ENCODE assay signal across 18 cellular contexts in genomic region chr4:95550566-95550965, GRCh38. TPM values are rescaled to one million over a fixed set of nuclear protein-coding genes. Genes with fewer than 3 reads are reported as not detected.
DNase-seq lines count a peak whose midpoint lies in the region; ATAC-seq and TF ChIP-seq lines count a peak whose summit lies in the region.
"Had no signal": no experiment of that assay in that cellular context is flagged by ENCODE, and none has a peak within 500 bp of the region (broad histone marks: within the 10 kb centered on the region; RNA-seq: fewer than 3 reads in every experiment).

No MANE protein-coding gene starts in this region.

- H3K4me2 ChIP-seq in SK-N-SH (peak overlapping the region; percentile 84), PC-3 (ENCODE audit: low read length) (peak overlapping the region; percentile 95; the same call in 1 of the 2 replicates), fibroblast of lung (ENCODE audit: extremely low read depth, insufficient read depth, low read length) (peak overlapping the region; percentile 76)

- intact Hi-C loops in PC-3 (cut with micrococcal nuclease) (no loop called here), prostate gland (cut with DNase I) (no loop called here)

- no peak overlapping the region for H3K9ac ChIP-seq in SK-N-SH
- no peak overlapping the region for H3K9ac ChIP-seq in PC-3 (ENCODE audit: low read length)
- no peak overlapping the region for H3K9ac ChIP-seq in fibroblast of lung (ENCODE audit: insufficient read depth, low read length)

- BruUV-seq in PC-3 (replicated peaks; lab: Mats Ljungman, UMichigan), result no TSS peak

- H3K9me2 ChIP-seq in SK-N-SH (no peaks in the 10 kb centered on the region), PC-3 (replicated peaks; ENCODE audit: low read length) (no peaks in the 10 kb centered on the region)

- H3K27me3 ChIP-seq in SK-N-SH (ENCODE audit: insufficient read depth) (no peaks in the 10 kb centered on the region), PC-3 (ENCODE audit: low read length) (peaks cover 47% of the 10 kb centered on the region), fibroblast of lung (ENCODE audit: control insufficient read depth, insufficient read depth, low read length) (peaks cover 4% of the 10 kb centered on the region), prostate gland (replicated peaks; ENCODE audit: insufficient read depth) (no peaks in the 10 kb centered on the region)
- H3K27me3 ChIP-seq: SJCRH30 had no signal

- TF ChIP-seq RAD21 in SK-N-SH (IDR thresholded peaks at IDR 0.05; ENCODE audit: low read length), result no peak

- H3K4me3 ChIP-seq in SK-N-SH (ENCODE audit: low read depth in 2 of 2, low read length in 1 of 2), result peak overlapping the region; percentile 82 to 95
- no peak overlapping the region for H3K4me3 ChIP-seq in PC-3 (ENCODE audit: low read length)
- H3K4me3 ChIP-seq in fibroblast of lung (replicated peaks in 1 of 4; ENCODE audit: control extremely low read depth in 1 of 4, insufficient read depth in 1 of 4, low read depth in 3 of 4, low read length in 4 of 4), result peak overlapping the region in 2 of 4 experiments; percentile 65 to 84
- peak overlapping the region in 1 of 2 donors; percentile 40 for H3K4me3 ChIP-seq in prostate gland
- H3K4me3 ChIP-seq: SJCRH30 had no signal

- H3K79me2 ChIP-seq in SK-N-SH (ENCODE audit: insufficient read depth) (peaks cover 18% of the 10 kb centered on the region), PC-3 (ENCODE audit: low read length) (no peaks in the 10 kb centered on the region), fibroblast of lung (ENCODE audit: control insufficient read depth, insufficient read depth, low read length) (peaks cover 20% of the 10 kb centered on the region)

- no peak for TF ChIP-seq CTCF in SK-N-SH (IDR thresholded peaks at IDR 0.05)
- no peak for TF ChIP-seq CTCF in PC-3 (conservative IDR thresholded peaks at IDR 0.05; ENCODE audit: low read depth, low read length)
- TF ChIP-seq CTCF in fibroblast of lung (conservative IDR thresholded peaks at IDR 0.05 in 1 of 2, IDR thresholded peaks at IDR 0.05 in 1 of 2; ENCODE audit: low read depth in 1 of 2, low read length in 2 of 2), result no peak
- TF ChIP-seq CTCF in prostate gland (IDR thresholded peaks at IDR 0.05), result no peak

- CTCF ChIA-PET in SK-N-SH (lab: Yijun Ruan, JAX), result interaction anchor here (0.9 to 4.9 kb wide), 4 partner anchors 10 to 43 kb away, joined by 3 to 42 read pairs (median 4); no protein-coding TSS in a partner anchor
- CTCF ChIA-PET in PC-3 (lab: Charles Lee), result no interaction called here

- DNase-seq in SK-N-SH (no peak), PC-3 (no peak), fibroblast of lung (ENCODE audit: low read depth in 2 of 2) (no peak), prostate gland (ENCODE audit: low spot score) (no peak), NCI-H82 treated with DMSO at 0.1 percent for 48 hours (lab: John Stamatoyannopoulos, UW; ENCODE audit: unreplicated experiment) (no peak), NCI-H446 (lab: John Stamatoyannopoulos, UW) (no peak), NCI-H1417 treated with DMSO at 0.1 percent for 48 hours (lab: John Stamatoyannopoulos, UW) (no peak)
- DNase-seq: 8988T; anterior cingulate cortex; CD8-positive, alpha-beta memory T cell; effector CD8-positive, alpha-beta T cell; kidney; NCI-H1930; SJCRH30; stomach had no signal

- TF ChIP-seq POLR2A in prostate gland (IDR thresholded peaks at IDR 0.05), result no peak

- no peaks in the 10 kb centered on the region for H3K36me3 ChIP-seq in SK-N-SH (replicated peaks in 1 of 2; ENCODE audit: control insufficient read depth in 1 of 2, insufficient read depth in 2 of 2, low read length in 1 of 2)
- no peaks in the 10 kb centered on the region for H3K36me3 ChIP-seq in PC-3 (ENCODE audit: low read depth, low read length)
- H3K36me3 ChIP-seq in fibroblast of lung (ENCODE audit: control insufficient read depth, insufficient read depth, low read length), result no peaks in the 10 kb centered on the region
- H3K36me3 ChIP-seq in prostate gland, result no peaks in the 10 kb centered on the region
- H3K36me3 ChIP-seq: neutrophil, SJCRH30, stomach had no signal

- POLR2A ChIA-PET in SK-N-SH (lab: Yijun Ruan, JAX) (interaction anchor here (4.0 kb wide), 1 partner anchor 26 kb away, joined by 29 read pairs; no protein-coding TSS in a partner anchor), PC-3 (lab: Charles Lee; ENCODE audit: unreplicated experiment) (no interaction called here)

- H3F3A ChIP-seq in SK-N-SH (replicated peaks; ENCODE audit: insufficient read depth), result peaks cover 5% of the 10 kb centered on the region
- no peaks in the 10 kb centered on the region for H3F3A ChIP-seq in PC-3 (ENCODE audit: low read length, unreplicated experiment)

- WGBS in SK-N-SH (ENCODE audit: low lambda C conversion rate), result 40% methylated on average over 2 of the region's 2 CpGs
- WGBS in prostate gland, result 81% methylated on average over 2 of the region's 2 CpGs

- peaks cover 0 to 13% of the 10 kb centered on the region in 2 experiments; a peak in 3 of 4 replicates for H3K4me1 ChIP-seq in SK-N-SH (ENCODE audit: control insufficient read depth in 1 of 2, insufficient read depth in 2 of 2, low read depth in 1 of 2, low read length in 1 of 2)
- peaks cover 4% of the 10 kb centered on the region for H3K4me1 ChIP-seq in PC-3 (ENCODE audit: insufficient read depth, low read length)
- no peaks in the 10 kb centered on the region for H3K4me1 ChIP-seq in fibroblast of lung (ENCODE audit: control insufficient read depth, extremely low read depth, insufficient read depth, low read length)
- no peaks in the 10 kb centered on the region for H3K4me1 ChIP-seq in prostate gland (replicated peaks)
- H3K4me1 ChIP-seq: SJCRH30 had no signal

- H4K20me1 ChIP-seq in SK-N-SH (ENCODE audit: insufficient read depth) (no peaks in the 10 kb centered on the region), PC-3 (ENCODE audit: low read length) (no peaks in the 10 kb centered on the region), fibroblast of lung (ENCODE audit: control insufficient read depth, extremely low read depth, insufficient read depth, low read length) (no peaks in the 10 kb centered on the region)

- H2AFZ ChIP-seq in SK-N-SH (ENCODE audit: low read depth), result no peak overlapping the region
- H2AFZ ChIP-seq in PC-3 (ENCODE audit: low read length), result no peak overlapping the region
- H2AFZ ChIP-seq in fibroblast of lung (ENCODE audit: low read length), result peak overlapping the region; percentile 29

- ATAC-seq in SK-N-SH treated with all-trans-retinoic acid at 6 μM for 48 hours (no peak), PC-3 (no peak)

- no peaks in the 10 kb centered on the region for H3K9me3 ChIP-seq in SK-N-SH
- H3K9me3 ChIP-seq in PC-3 (ENCODE audit: low read length), result no peaks in the 10 kb centered on the region
- no peaks in the 10 kb centered on the region for H3K9me3 ChIP-seq in fibroblast of lung (ENCODE audit: control insufficient read depth, insufficient read depth, low read depth, low read length)
- H3K9me3 ChIP-seq in prostate gland, result no peaks in the 10 kb centered on the region
- H3K9me3 ChIP-seq: neutrophil, SJCRH30, stomach had no signal

- no peak for TF ChIP-seq EP300 in SK-N-SH (IDR thresholded peaks at IDR 0.05; ENCODE audit: borderline replicate concordance in 1 of 2, low read depth in 1 of 2, low read length in 1 of 2)

- H3K27ac ChIP-seq in SK-N-SH (ENCODE audit: low read depth in 2 of 2, low read length in 1 of 2) (peak overlapping the region in 1 of 2 experiments; percentile 98; a peak in 2 of 4 replicates), PC-3 (ENCODE audit: low read length) (no peak overlapping the region), fibroblast of lung (ENCODE audit: insufficient read depth, low read length) (no peak overlapping the region), prostate gland (peak overlapping the region; percentile 12 to 70)
- H3K27ac ChIP-seq: neutrophil, SJCRH30 had no signal

TF ChIP-seq in SK-N-SH, 30 proteins besides CTCF, POLR2A, EP300 and RAD21:
- TF ChIP-seq YY1 (IDR thresholded peaks at IDR 0.05; ENCODE audit: low read depth), result no peak
- no peak for TF ChIP-seq NFIC (IDR thresholded peaks at IDR 0.05; ENCODE audit: borderline replicate concordance)
- 0 out of 2 replicates have a peak, but pooled peaks have one; percentile 7 for TF ChIP-seq MXI1 (IDR thresholded peaks at IDR 0.05; ENCODE audit: low read depth, low read length)
- TF ChIP-seq RFX5 (IDR thresholded peaks at IDR 0.05; ENCODE audit: low read length), result 0 out of 2 replicates have a peak, but pooled peaks have one; percentile 17
- TF ChIP-seq FOXJ3 (CRISPR knock-in tag; IDR thresholded peaks at IDR 0.05), result no peak

TF ChIP-seq in SK-N-SH treated with all-trans-retinoic acid at 6 μM for 48 hours, 23 proteins besides CTCF, POLR2A, EP300 and RAD21 (continues in another document):
- TF ChIP-seq RARB (CRISPR knock-in tag; IDR thresholded peaks at IDR 0.05) (no peak), TOX (CRISPR knock-in tag; IDR thresholded peaks at IDR 0.05; ENCODE audit: borderline replicate concordance) (no peak), SNAI2 (CRISPR knock-in tag; IDR thresholded peaks at IDR 0.05) (no peak), TCF4 (CRISPR knock-in tag; IDR thresholded peaks at IDR 0.05; ENCODE audit: borderline replicate concordance) (no peak), ZFP3 (CRISPR knock-in tag; IDR thresholded peaks at IDR 0.05) (no peak), GLIS3 (CRISPR knock-in tag; IDR thresholded peaks at IDR 0.05) (no peak), BACH2 (CRISPR knock-in tag; IDR thresholded peaks at IDR 0.05; ENCODE audit: borderline replicate concordance) (no peak), OSR1 (CRISPR knock-in tag; IDR thresholded peaks at IDR 0.05) (no peak), ZNF565 (CRISPR knock-in tag; conservative IDR thresholded peaks at IDR 0.05; ENCODE audit: low read depth) (no peak)

RNA-seq across cellular contexts. Expression of gene UNC5C, which starts 1.8 kb away (rescaled TPM):
- 3.3 and 5.4 TPM in 2 replicates for polyA plus RNA-seq in SK-N-SH (2012; rRNA removed)
- 3.9 and 5.5 TPM in 2 replicates for polyA plus RNA-seq in SK-N-SH (2012; cell fraction: cytosol; rRNA removed)
- polyA plus RNA-seq in SK-N-SH (2012; cell fraction: nucleus; rRNA removed), result 3.7 and 5.9 TPM in 2 replicates
- total RNA-seq in PC-3 (2014; rRNA removed), result not detected in 2 replicates
- 2.0 and 3.9 TPM in 2 replicates for total RNA-seq in fibroblast of lung
- 1.4 and 11.6 TPM in 2 replicates for polyA plus RNA-seq in fibroblast of lung
- polyA plus RNA-seq in fibroblast of lung (2012), result 0.75 and 5.6 TPM in 2 replicates
- polyA minus RNA-seq in fibroblast of lung (ENCODE audit: low replicate concordance), result 1.9 and 18.7 TPM in 2 replicates
- total RNA-seq in prostate gland, result 10 to 100 TPM in 1 of 2 donors, 1 to 10 TPM in 1; 1.8 to 15.5 TPM
- total RNA-seq: CD8-positive, alpha-beta memory T cell; G401; SJCRH30 had no signal
- polyA plus RNA-seq: CD8-positive, alpha-beta memory T cell had no signal

Comparison
In these comparisons a context has a peak if more than half of its experiments do, and no peak if none do; other contexts are left out.
1. H3K27ac ChIP-seq: peak in prostate gland (2 of 2); none in PC-3 (single experiment) and fibroblast of lung (single experiment).
2. Peak in every context shown above with its lines, with median percentiles within 50 percentile points of each other: H3K4me2 ChIP-seq.